Comparison of ENCODE assay signal across 32 cellular contexts in genomic region chrX:134773041-134773440, GRCh38.
"Had no signal": no experiment of that assay in that cellular context is flagged by ENCODE, and none has a peak within 500 bp of the region (broad histone marks: within the 10 kb centered on the region; RNA-seq: fewer than 3 reads in every experiment).

No MANE protein-coding gene starts in this region.

- H3K4me1 ChIP-seq: esophagus squamous epithelium, gastroesophageal sphincter, heart right ventricle had no signal

- H3K4me1 Mint-ChIP-seq: activated B cell treated with CpG ODN at 0.5 μM for 24 hours; activated naive CD4-positive, alpha-beta T cell treated with anti-CD3 and anti-CD28 coated beads, Interleukin-2, amount 50 U/mL, for 24 hours; activated naive CD8-positive, alpha-beta T cell treated with anti-CD3 and anti-CD28 coated beads, Interleukin-2, amount 10 ng/mL, durations not matched to agents 7 days and 5 days; central memory CD8-positive, alpha-beta T cell had no signal

- H2AFZ ChIP-seq: hepatocyte had no signal

- H3K27me3 Mint-ChIP-seq: activated B cell treated with CpG ODN at 0.5 μM for 24 hours; activated naive CD4-positive, alpha-beta T cell treated with anti-CD3 and anti-CD28 coated beads, Interleukin-2, amount 50 U/mL, for 24 hours; activated naive CD8-positive, alpha-beta T cell treated with anti-CD3 and anti-CD28 coated beads, Interleukin-2, amount 10 ng/mL, durations not matched to agents 7 days and 5 days; central memory CD8-positive, alpha-beta T cell had no signal

- H3K36me3 ChIP-seq: brain microvascular endothelial cell, WERI-Rb-1 had no signal

- H3K4me3 Mint-ChIP-seq: activated B cell treated with CpG ODN at 0.5 μM for 24 hours; activated naive CD4-positive, alpha-beta T cell treated with anti-CD3 and anti-CD28 coated beads for 36 hours; activated naive CD4-positive, alpha-beta T cell treated with anti-CD3 and anti-CD28 coated beads, Interleukin-2, amount 50 U/mL, for 24 hours; activated naive CD8-positive, alpha-beta T cell treated with anti-CD3 and anti-CD28 coated beads, Interleukin-2, amount 10 ng/mL, durations not matched to agents 7 days and 5 days; activated T-cell treated with anti-CD3 and anti-CD28 coated beads, Interleukin-2, amount 50 U/mL, for 24 hours; activated T-cell treated with anti-CD3 and anti-CD28 coated beads, Interleukin-2, amount 50 U/mL, for 72 hours; central memory CD8-positive, alpha-beta T cell had no signal

- H3K4me2 ChIP-seq: hepatocyte had no signal

- H3K9me3 ChIP-seq: esophagus squamous epithelium, gastroesophageal sphincter, heart right ventricle had no signal

- H3K27ac ChIP-seq: brain microvascular endothelial cell, epithelial cell of prostate, esophagus squamous epithelium, gastroesophageal sphincter, heart right ventricle, hepatocyte, WERI-Rb-1 had no signal

- H3K27me3 ChIP-seq: brain microvascular endothelial cell, esophagus squamous epithelium, gastroesophageal sphincter, hepatocyte had no signal

- H3K9me3 Mint-ChIP-seq: activated B cell treated with CpG ODN at 0.5 μM for 24 hours; activated naive CD4-positive, alpha-beta T cell treated with anti-CD3 and anti-CD28 coated beads for 36 hours; activated naive CD4-positive, alpha-beta T cell treated with anti-CD3 and anti-CD28 coated beads, Interleukin-2, amount 50 U/mL, for 24 hours; activated naive CD8-positive, alpha-beta T cell treated with anti-CD3 and anti-CD28 coated beads, Interleukin-2, amount 10 ng/mL, durations not matched to agents 7 days and 5 days; activated T-cell treated with anti-CD3 and anti-CD28 coated beads, Interleukin-2, amount 50 U/mL, for 24 hours; activated T-cell treated with anti-CD3 and anti-CD28 coated beads, Interleukin-2, amount 50 U/mL, for 72 hours; central memory CD8-positive, alpha-beta T cell had no signal

- ATAC-seq: activated CD4-positive, CD25-positive, alpha-beta regulatory T cell treated with anti-CD3 and anti-CD28 coated beads, Interleukin-2, amount 50 U/mL, for 24 hours; activated T-cell treated with anti-CD3 and anti-CD28 coated beads, Interleukin-2, amount 50 U/mL, for 72 hours; gastroesophageal sphincter; heart right ventricle had no signal

- DNase-seq: activated B cell treated with CpG ODN at 0.5 μM for 24 hours; activated CD4-positive, alpha-beta T cell treated with anti-CD3 and anti-CD28 coated beads for 48 hours; activated CD4-positive, alpha-beta T cell treated with anti-CD3 and anti-CD28 coated beads, Interleukin-2, amount 50 U/mL, for 1 hour; activated CD4-positive, alpha-beta T cell treated with anti-CD3 and anti-CD28 coated beads, Interleukin-2, amount 50 U/mL, for 48 hours; activated CD8-positive, alpha-beta memory T cell treated with anti-CD3 and anti-CD28 coated beads, Interleukin-2, amount 50 U/mL, for 48 hours; activated effector memory CD4-positive, alpha-beta T cell treated with anti-CD3 and anti-CD28 coated beads, Interleukin-2, amount 50 U/mL, for 16 hours; activated naive CD4-positive, alpha-beta T cell treated with anti-CD3 and anti-CD28 coated beads for 36 hours; activated naive CD8-positive, alpha-beta T cell treated with anti-CD3 and anti-CD28 coated beads, Interleukin-2, amount 10 ng/mL, durations not matched to agents 7 days and 5 days; activated T-cell treated with anti-CD3 and anti-CD28 coated beads for 4 hours; activated T-cell treated with anti-CD3 and anti-CD28 coated beads, Interleukin-2, amount 50 U/mL, for 24 hours; activated T-cell treated with anti-CD3 and anti-CD28 coated beads, Interleukin-2, amount 50 U/mL, for 72 hours; amniotic stem cell; anterior cingulate cortex; brain microvascular endothelial cell; cortex of kidney; dermis blood vessel endothelial cell; effector CD4-positive, alpha-beta T cell; esophagus squamous epithelium; foreskin melanocyte; heart right ventricle; T1000; WERI-Rb-1 had no signal

- FAIRE-seq: bronchial epithelial cell, colon, endometrium, endothelial cell of umbilical vein had no signal

- H3K27ac Mint-ChIP-seq: activated B cell treated with CpG ODN at 0.5 μM for 24 hours; activated naive CD4-positive, alpha-beta T cell treated with anti-CD3 and anti-CD28 coated beads for 36 hours; activated naive CD4-positive, alpha-beta T cell treated with anti-CD3 and anti-CD28 coated beads, Interleukin-2, amount 50 U/mL, for 24 hours; activated naive CD8-positive, alpha-beta T cell treated with anti-CD3 and anti-CD28 coated beads, Interleukin-2, amount 10 ng/mL, durations not matched to agents 7 days and 5 days; activated T-cell treated with anti-CD3 and anti-CD28 coated beads, Interleukin-2, amount 50 U/mL, for 24 hours had no signal

- H3K4me3 ChIP-seq: esophagus squamous epithelium, gastroesophageal sphincter, heart right ventricle, hepatocyte had no signal

- H3K79me2 ChIP-seq: hepatocyte had no signal
